18 cellular contexts compared by ENCODE assay signal in the genomic region with DNA sequence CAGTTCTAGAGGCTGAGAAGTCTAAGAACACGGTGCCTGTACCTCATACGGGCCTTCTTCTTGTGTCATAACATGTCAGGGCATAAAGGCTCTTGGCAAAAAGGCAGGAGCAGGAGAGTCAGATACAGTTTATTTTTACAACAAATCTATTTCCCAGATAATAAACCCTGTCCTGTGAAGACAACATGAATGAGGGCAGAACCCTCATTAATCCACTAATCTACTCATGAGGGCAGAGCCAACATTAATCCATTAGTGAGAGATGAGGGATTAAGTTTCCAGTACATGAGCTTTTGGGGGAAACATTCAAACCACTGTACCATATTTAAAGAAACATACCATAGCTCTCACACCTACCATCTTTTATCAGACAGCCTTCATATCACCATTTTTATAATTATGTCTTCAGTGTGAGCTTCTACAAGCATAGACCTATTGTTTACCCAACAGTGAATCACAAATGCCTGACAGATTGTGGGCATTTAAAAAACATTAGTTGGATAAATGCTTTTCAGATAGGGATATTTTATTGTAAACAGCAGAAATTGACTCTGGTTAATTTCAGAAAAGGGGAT.
"Had no signal": no experiment of that assay in that cellular context is flagged by ENCODE, and none has a peak within 500 bp of the region (broad histone marks: within the 10 kb centered on the region; RNA-seq: fewer than 3 reads in every experiment).

No MANE protein-coding gene starts in this region.

- H3K4me3 Mint-ChIP-seq: activated CD4-positive, alpha-beta T cell treated with anti-CD3 and anti-CD28 coated beads, Interleukin-2, amount 10 ng/mL, durations not matched to agents 24 days and 14 days; activated naive CD8-positive, alpha-beta T cell; activated T-cell treated with anti-CD3 and anti-CD28 coated beads, Interleukin-2, amount 50 U/mL, for 72 hours; natural killer cell treated with Interleukin-12 subunit alpha and Interleukin-12 subunit beta and Interleukin-15 and Interleukin-18, amount 100 ng/mL, for 72 hours; T-helper 2 cell treated with Interferon-gamma antibody and Interleukin-4, amounts not matched to agents 5 μg/mL and 100 μg/mL, for 36 hours had no signal

- H3K9me3 Mint-ChIP-seq: activated CD4-positive, alpha-beta T cell treated with anti-CD3 and anti-CD28 coated beads, Interleukin-2, amount 10 ng/mL, durations not matched to agents 24 days and 14 days; natural killer cell treated with Interleukin-12 subunit alpha and Interleukin-12 subunit beta and Interleukin-15 and Interleukin-18, amount 100 ng/mL, for 72 hours; T-helper 2 cell treated with Interferon-gamma antibody and Interleukin-4, amounts not matched to agents 5 μg/mL and 100 μg/mL, for 36 hours had no signal

- H3K4me3 ChIP-seq: gastroesophageal sphincter, heart right ventricle, tibial nerve had no signal

- ATAC-seq: activated T-cell treated with anti-CD3 and anti-CD28 coated beads, Interleukin-2, amount 50 U/mL, for 72 hours; gastroesophageal sphincter; heart right ventricle; natural killer cell treated with Interleukin-12 subunit alpha and Interleukin-12 subunit beta and Interleukin-15 and Interleukin-18, amount 100 ng/mL, for 72 hours had no signal

- H3K27me3 ChIP-seq: brain microvascular endothelial cell, gastroesophageal sphincter, heart right ventricle, tibial nerve had no signal

- H3K9me3 ChIP-seq: tibial nerve had no signal

- H3K27ac ChIP-seq: brain microvascular endothelial cell, gastroesophageal sphincter had no signal

- DNase-seq: activated CD4-positive, alpha-beta T cell treated with anti-CD3 and anti-CD28 coated beads, Interleukin-2, amount 10 ng/mL, durations not matched to agents 24 days and 14 days; activated CD4-positive, CD25-positive, alpha-beta regulatory T cell; activated CD8-positive, alpha-beta memory T cell treated with anti-CD3 and anti-CD28 coated beads, Interleukin-2, amount 50 U/mL, for 48 hours; activated gamma-delta T cell treated with Interleukin-2 at 50 U/mL for 16 hours; activated T-cell treated with anti-CD3 and anti-CD28 coated beads, Interleukin-2, amount 50 U/mL, for 72 hours; amygdala; brain microvascular endothelial cell; heart right ventricle; stimulated activated CD4-positive, alpha-beta T cell treated with anti-CD3 and anti-CD28 coated beads, Interleukin-15, amount 100 ng/mL, for 24 hours; stimulated activated CD4-positive, alpha-beta T cell treated with anti-CD3 and anti-CD28 coated beads, Interleukin-4, amount 100 ng/mL, for 1 hour; stimulated activated naive CD4-positive, alpha-beta T cell; SW 1271 had no signal

- H3K36me3 Mint-ChIP-seq: activated naive CD8-positive, alpha-beta T cell; natural killer cell treated with Interleukin-12 subunit alpha and Interleukin-12 subunit beta and Interleukin-15 and Interleukin-18, amount 100 ng/mL, for 72 hours had no signal

- H3K4me1 ChIP-seq: gastroesophageal sphincter had no signal

- H3K4me1 Mint-ChIP-seq: activated CD4-positive, alpha-beta T cell treated with anti-CD3 and anti-CD28 coated beads, Interleukin-2, amount 10 ng/mL, durations not matched to agents 24 days and 14 days had no signal

- FAIRE-seq: keratinocyte had no signal

- H3K27me3 Mint-ChIP-seq: activated CD4-positive, alpha-beta T cell treated with anti-CD3 and anti-CD28 coated beads, Interleukin-2, amount 10 ng/mL, durations not matched to agents 24 days and 14 days; activated naive CD8-positive, alpha-beta T cell; natural killer cell treated with Interleukin-12 subunit alpha and Interleukin-12 subunit beta and Interleukin-15 and Interleukin-18, amount 100 ng/mL, for 72 hours had no signal

- H3K27ac Mint-ChIP-seq: activated CD4-positive, alpha-beta T cell treated with anti-CD3 and anti-CD28 coated beads, Interleukin-2, amount 10 ng/mL, durations not matched to agents 24 days and 14 days; activated naive CD8-positive, alpha-beta T cell; activated T-cell treated with anti-CD3 and anti-CD28 coated beads, Interleukin-2, amount 50 U/mL, for 72 hours; natural killer cell treated with Interleukin-12 subunit alpha and Interleukin-12 subunit beta and Interleukin-15 and Interleukin-18, amount 100 ng/mL, for 72 hours; T-helper 2 cell treated with Interferon-gamma antibody and Interleukin-4, amounts not matched to agents 5 μg/mL and 100 μg/mL, for 36 hours had no signal

- H3K36me3 ChIP-seq: brain microvascular endothelial cell, gastroesophageal sphincter, heart right ventricle, tibial nerve had no signal
